28 cellular contexts compared by ENCODE assay signal in the genomic region with DNA sequence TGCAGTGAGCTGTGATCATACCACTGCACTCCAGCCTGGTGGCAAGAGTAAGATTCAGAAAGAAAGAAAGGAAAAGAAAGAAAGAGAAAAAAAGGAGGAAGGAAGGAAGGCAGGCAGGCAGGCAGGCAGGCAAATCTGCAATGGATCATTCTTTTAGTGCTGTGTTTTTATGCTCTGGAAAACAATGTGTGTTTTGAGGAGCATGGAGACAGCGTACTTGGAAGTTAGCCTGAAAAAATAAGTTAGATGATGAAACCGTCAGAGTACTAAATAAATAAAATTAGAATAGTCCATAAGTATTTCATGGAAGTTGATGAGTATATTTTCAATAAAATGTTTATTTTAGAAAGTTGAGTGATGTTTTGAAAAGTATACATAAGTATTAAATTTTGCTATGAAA.
"Had no signal": no experiment of that assay in that cellular context is flagged by ENCODE, and none has a peak within 500 bp of the region (broad histone marks: within the 10 kb centered on the region; RNA-seq: fewer than 3 reads in every experiment).

No MANE protein-coding gene starts in this region.

- H3K27me3 Mint-ChIP-seq: activated naive CD8-positive, alpha-beta T cell; dendritic cell treated with granulocyte-macrophage colony-stimulating factor and Interleukin-4, amounts not matched to agents 40 ng/mL and 50 ng/mL, for 4 days; memory B cell; naive thymus-derived CD4-positive, alpha-beta T cell had no signal

- H3K27ac ChIP-seq: body of pancreas, gastrocnemius medialis, parathyroid adenoma, psoas muscle, right atrium auricular region, transverse colon, VCaP had no signal

- H3K4me3 Mint-ChIP-seq: activated naive CD8-positive, alpha-beta T cell; dendritic cell treated with granulocyte-macrophage colony-stimulating factor and Interleukin-4, amounts not matched to agents 40 ng/mL and 50 ng/mL, for 4 days; memory B cell; naive thymus-derived CD4-positive, alpha-beta T cell; neural crest cell had no signal

- H3K79me2 ChIP-seq: parathyroid adenoma had no signal

- H3K36me3 Mint-ChIP-seq: activated naive CD8-positive, alpha-beta T cell; memory B cell; naive thymus-derived CD4-positive, alpha-beta T cell had no signal

- H3K4me3 ChIP-seq: body of pancreas, gastrocnemius medialis, psoas muscle, right atrium auricular region, transverse colon had no signal

- H3K9ac ChIP-seq: parathyroid adenoma had no signal

- H3K9me3 ChIP-seq: body of pancreas, gastrocnemius medialis, psoas muscle, right atrium auricular region, transverse colon had no signal

- DNase-seq: activated CD4-positive, alpha-beta T cell treated with anti-CD3 and anti-CD28 coated beads for 4 hours; activated CD4-positive, alpha-beta T cell treated with anti-CD3 and anti-CD28 coated beads, Interleukin-2, amount 50 U/mL, for 4 hours; activated effector memory CD4-positive, alpha-beta T cell treated with Interleukin-2 at 50 U/mL for 16 hours; activated naive CD4-positive, alpha-beta T cell treated with Interleukin-2 at 50 U/mL for 16 hours; activated T-cell treated with anti-CD3 and anti-CD28 coated beads for 4 hours; anterior cingulate cortex; body of pancreas; caudate nucleus; effector CD8-positive, alpha-beta T cell; erythroblast; gastrocnemius medialis; glutamatergic neuron; left colon; midbrain; naive thymus-derived CD4-positive, alpha-beta T cell; nucleus accumbens; psoas muscle; stimulated activated CD4-positive, alpha-beta T cell treated with anti-CD3 and anti-CD28 coated beads, Interleukin-15, amount 100 ng/mL, for 24 hours; stimulated activated CD4-positive, alpha-beta T cell treated with anti-CD3 and anti-CD28 coated beads, Interleukin-2, amount 100 ng/mL, for 24 hours; stimulated activated naive CD4-positive, alpha-beta T cell; transverse colon had no signal

- H3K4me1 Mint-ChIP-seq: memory B cell; naive thymus-derived CD4-positive, alpha-beta T cell had no signal

- H3K4me1 ChIP-seq: body of pancreas, gastrocnemius medialis, parathyroid adenoma, psoas muscle, right atrium auricular region, transverse colon had no signal

- H2AFZ ChIP-seq: parathyroid adenoma had no signal

- H3K27ac Mint-ChIP-seq: activated naive CD8-positive, alpha-beta T cell; dendritic cell treated with granulocyte-macrophage colony-stimulating factor and Interleukin-4, amounts not matched to agents 40 ng/mL and 50 ng/mL, for 4 days; memory B cell; naive thymus-derived CD4-positive, alpha-beta T cell had no signal

- H3K27me3 ChIP-seq: body of pancreas, gastrocnemius medialis, right atrium auricular region, transverse colon had no signal

- ATAC-seq: body of pancreas; gastrocnemius medialis; left colon; naive thymus-derived CD4-positive, alpha-beta T cell; psoas muscle had no signal
